Comparison of ENCODE assay signal across 1 cellular context in the genomic region with DNA sequence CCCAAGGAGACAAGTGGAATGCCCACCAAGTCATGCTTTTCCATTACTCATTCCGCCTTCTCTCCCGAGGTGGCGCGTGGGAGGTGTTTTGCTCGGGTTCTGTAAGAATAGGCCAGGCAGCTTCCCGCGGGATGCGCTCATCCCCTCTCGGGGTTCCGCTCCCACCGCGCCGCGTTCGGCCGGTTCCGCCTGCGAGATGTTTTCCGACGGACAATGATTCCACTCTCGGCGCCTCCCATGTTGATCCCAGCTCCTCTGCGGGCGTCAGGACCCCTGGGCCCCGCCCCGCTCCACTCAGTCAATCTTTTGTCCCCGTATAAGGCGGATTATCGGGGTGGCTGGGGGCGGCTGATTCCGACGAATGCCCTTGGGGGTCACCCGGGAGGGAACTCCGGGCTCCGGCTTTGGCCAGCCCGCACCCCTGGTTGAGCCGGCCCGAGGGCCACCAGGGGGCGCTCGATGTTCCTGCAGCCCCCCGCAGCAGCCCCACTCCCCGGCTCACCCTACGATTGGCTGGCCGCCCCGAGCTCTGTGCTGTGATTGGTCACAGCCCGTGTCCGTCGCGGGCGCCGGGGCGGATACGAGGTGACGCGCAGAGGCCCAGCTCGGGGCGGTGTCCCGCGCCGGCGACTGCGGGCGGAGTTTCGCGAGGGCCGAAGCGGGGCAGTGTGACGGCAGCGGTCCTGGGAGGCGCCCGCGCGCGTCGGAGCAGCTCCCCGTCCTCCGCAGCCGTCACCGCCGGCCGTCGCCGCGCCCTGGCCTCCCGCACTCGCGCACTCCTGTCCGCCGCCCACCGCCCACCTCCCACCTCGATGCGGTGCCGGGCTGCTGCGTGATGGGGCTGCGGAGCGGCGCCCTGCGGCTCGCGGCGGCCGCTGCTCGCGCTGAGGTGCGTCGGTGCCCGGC.
TF ChIP-seq lines count a peak whose summit lies in the region.

TSS of gene KIF1B (plus strand) at position 666 of the 906 bp plus-strand sequence. CDS start 21,759 bp downstream, outside the sequence.

TF ChIP-seq in K562, 482 proteins besides CTCF, POLR2A, EP300 and RAD21 (continued from another document and continues in another):
- TF ChIP-seq GMEB1 (CRISPR knock-in tag; IDR thresholded peaks at IDR 0.05): peak; percentile 82
- TF ChIP-seq, protein P1, sequence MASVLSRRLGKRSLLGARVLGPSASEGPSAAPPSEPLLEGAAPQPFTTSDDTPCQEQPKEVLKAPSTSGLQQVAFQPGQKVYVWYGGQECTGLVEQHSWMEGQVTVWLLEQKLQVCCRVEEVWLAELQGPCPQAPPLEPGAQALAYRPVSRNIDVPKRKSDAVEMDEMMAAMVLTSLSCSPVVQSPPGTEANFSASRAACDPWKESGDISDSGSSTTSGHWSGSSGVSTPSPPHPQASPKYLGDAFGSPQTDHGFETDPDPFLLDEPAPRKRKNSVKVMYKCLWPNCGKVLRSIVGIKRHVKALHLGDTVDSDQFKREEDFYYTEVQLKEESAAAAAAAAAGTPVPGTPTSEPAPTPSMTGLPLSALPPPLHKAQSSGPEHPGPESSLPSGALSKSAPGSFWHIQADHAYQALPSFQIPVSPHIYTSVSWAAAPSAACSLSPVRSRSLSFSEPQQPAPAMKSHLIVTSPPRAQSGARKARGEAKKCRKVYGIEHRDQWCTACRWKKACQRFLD (CRISPR knock-in tag; IDR thresholded peaks at IDR 0.05): no peak
- TF ChIP-seq, protein P2, sequence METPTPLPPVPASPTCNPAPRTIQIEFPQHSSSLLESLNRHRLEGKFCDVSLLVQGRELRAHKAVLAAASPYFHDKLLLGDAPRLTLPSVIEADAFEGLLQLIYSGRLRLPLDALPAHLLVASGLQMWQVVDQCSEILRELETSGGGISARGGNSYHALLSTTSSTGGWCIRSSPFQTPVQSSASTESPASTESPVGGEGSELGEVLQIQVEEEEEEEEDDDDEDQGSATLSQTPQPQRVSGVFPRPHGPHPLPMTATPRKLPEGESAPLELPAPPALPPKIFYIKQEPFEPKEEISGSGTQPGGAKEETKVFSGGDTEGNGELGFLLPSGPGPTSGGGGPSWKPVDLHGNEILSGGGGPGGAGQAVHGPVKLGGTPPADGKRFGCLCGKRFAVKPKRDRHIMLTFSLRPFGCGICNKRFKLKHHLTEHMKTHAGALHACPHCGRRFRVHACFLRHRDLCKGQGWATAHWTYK (CRISPR knock-in tag; IDR thresholded peaks at IDR 0.05): 0 out of 2 replicates have a peak, but pooled peaks have one; percentile 68
- TF ChIP-seq FOXJ2 (tag; IDR thresholded peaks at IDR 0.05): no peak
- TF ChIP-seq SIN3A (IDR thresholded peaks at IDR 0.05; ENCODE audit: borderline replicate concordance in 2 of 2, control insufficient read depth in 1 of 2, low read depth in 2 of 2, low read length in 2 of 2): peak; percentile 39 to 61; a peak in 1 of 4 replicates
- TF ChIP-seq PTTG1 (tag; IDR thresholded peaks at IDR 0.05; ENCODE audit: low read depth): no peak
- TF ChIP-seq MYC (IDR thresholded peaks at IDR 0.05; ENCODE audit: low read depth, low read length): peak; percentile 63
- TF ChIP-seq MYC (CRISPR knock-in tag; IDR thresholded peaks at IDR 0.05; ENCODE audit: borderline replicate concordance, low read depth): peak; percentile 83; the same call in 1 of the 2 replicates
- TF ChIP-seq TFAP4 (CRISPR knock-in tag; IDR thresholded peaks at IDR 0.05; ENCODE audit: borderline replicate concordance): peak; percentile 80
- no peak for TF ChIP-seq ZNF212 (CRISPR knock-in tag; IDR thresholded peaks at IDR 0.05)
- no peak for TF ChIP-seq KLF10 (CRISPR knock-in tag; IDR thresholded peaks at IDR 0.05)
- TF ChIP-seq, protein P3, sequence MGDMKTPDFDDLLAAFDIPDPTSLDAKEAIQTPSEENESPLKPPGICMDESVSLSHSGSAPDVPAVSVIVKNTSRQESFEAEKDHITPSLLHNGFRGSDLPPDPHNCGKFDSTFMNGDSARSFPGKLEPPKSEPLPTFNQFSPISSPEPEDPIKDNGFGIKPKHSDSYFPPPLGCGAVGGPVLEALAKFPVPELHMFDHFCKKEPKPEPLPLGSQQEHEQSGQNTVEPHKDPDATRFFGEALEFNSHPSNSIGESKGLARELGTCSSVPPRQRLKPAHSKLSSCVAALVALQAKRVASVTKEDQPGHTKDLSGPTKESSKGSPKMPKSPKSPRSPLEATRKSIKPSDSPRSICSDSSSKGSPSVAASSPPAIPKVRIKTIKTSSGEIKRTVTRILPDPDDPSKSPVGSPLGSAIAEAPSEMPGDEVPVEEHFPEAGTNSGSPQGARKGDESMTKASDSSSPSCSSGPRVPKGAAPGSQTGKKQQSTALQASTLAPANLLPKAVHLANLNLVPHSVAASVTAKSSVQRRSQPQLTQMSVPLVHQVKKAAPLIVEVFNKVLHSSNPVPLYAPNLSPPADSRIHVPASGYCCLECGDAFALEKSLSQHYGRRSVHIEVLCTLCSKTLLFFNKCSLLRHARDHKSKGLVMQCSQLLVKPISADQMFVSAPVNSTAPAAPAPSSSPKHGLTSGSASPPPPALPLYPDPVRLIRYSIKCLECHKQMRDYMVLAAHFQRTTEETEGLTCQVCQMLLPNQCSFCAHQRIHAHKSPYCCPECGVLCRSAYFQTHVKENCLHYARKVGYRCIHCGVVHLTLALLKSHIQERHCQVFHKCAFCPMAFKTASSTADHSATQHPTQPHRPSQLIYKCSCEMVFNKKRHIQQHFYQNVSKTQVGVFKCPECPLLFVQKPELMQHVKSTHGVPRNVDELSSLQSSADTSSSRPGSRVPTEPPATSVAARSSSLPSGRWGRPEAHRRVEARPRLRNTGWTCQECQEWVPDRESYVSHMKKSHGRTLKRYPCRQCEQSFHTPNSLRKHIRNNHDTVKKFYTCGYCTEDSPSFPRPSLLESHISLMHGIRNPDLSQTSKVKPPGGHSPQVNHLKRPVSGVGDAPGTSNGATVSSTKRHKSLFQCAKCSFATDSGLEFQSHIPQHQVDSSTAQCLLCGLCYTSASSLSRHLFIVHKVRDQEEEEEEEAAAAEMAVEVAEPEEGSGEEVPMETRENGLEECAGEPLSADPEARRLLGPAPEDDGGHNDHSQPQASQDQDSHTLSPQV (IDR thresholded peaks at IDR 0.05): no peak
- peak; percentile 99 for TF ChIP-seq ZBTB7A (IDR thresholded peaks at IDR 0.05; ENCODE audit: borderline replicate concordance, control insufficient read depth, low read depth, low read length)
- TF ChIP-seq, protein P4, sequence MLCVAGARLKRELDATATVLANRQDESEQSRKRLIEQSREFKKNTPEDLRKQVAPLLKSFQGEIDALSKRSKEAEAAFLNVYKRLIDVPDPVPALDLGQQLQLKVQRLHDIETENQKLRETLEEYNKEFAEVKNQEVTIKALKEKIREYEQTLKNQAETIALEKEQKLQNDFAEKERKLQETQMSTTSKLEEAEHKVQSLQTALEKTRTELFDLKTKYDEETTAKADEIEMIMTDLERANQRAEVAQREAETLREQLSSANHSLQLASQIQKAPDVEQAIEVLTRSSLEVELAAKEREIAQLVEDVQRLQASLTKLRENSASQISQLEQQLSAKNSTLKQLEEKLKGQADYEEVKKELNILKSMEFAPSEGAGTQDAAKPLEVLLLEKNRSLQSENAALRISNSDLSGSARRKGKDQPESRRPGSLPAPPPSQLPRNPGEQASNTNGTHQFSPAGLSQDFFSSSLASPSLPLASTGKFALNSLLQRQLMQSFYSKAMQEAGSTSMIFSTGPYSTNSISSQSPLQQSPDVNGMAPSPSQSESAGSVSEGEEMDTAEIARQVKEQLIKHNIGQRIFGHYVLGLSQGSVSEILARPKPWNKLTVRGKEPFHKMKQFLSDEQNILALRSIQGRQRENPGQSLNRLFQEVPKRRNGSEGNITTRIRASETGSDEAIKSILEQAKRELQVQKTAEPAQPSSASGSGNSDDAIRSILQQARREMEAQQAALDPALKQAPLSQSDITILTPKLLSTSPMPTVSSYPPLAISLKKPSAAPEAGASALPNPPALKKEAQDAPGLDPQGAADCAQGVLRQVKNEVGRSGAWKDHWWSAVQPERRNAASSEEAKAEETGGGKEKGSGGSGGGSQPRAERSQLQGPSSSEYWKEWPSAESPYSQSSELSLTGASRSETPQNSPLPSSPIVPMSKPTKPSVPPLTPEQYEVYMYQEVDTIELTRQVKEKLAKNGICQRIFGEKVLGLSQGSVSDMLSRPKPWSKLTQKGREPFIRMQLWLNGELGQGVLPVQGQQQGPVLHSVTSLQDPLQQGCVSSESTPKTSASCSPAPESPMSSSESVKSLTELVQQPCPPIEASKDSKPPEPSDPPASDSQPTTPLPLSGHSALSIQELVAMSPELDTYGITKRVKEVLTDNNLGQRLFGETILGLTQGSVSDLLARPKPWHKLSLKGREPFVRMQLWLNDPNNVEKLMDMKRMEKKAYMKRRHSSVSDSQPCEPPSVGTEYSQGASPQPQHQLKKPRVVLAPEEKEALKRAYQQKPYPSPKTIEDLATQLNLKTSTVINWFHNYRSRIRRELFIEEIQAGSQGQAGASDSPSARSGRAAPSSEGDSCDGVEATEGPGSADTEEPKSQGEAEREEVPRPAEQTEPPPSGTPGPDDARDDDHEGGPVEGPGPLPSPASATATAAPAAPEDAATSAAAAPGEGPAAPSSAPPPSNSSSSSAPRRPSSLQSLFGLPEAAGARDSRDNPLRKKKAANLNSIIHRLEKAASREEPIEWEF (CRISPR knock-in tag; IDR thresholded peaks at IDR 0.05): no peak
- TF ChIP-seq SMAD1 (IDR thresholded peaks at IDR 0.05; ENCODE audit: low read depth, low read length, partially characterized antibody): peak; percentile 51
- no peak for TF ChIP-seq ARNT (IDR thresholded peaks at IDR 0.05)
- TF ChIP-seq NRF1 (conservative IDR thresholded peaks at IDR 0.05 in 1 of 2, IDR thresholded peaks at IDR 0.05 in 1 of 2): peak; percentile 85 to 88
- peak; percentile 76; the same call in 1 of the 2 replicates for TF ChIP-seq BCOR (IDR thresholded peaks at IDR 0.05)
- TF ChIP-seq TEAD4 (IDR thresholded peaks at IDR 0.05; ENCODE audit: low read length): no peak
- no peak for TF ChIP-seq TEAD4 (CRISPR knock-in tag; IDR thresholded peaks at IDR 0.05; ENCODE audit: borderline replicate concordance)
- no peak for TF ChIP-seq CEBPB (tag; IDR thresholded peaks at IDR 0.05)
- 0 out of 2 replicates have a peak, but pooled peaks have one; percentile 25 for TF ChIP-seq FOXK1 (CRISPR knock-in tag; IDR thresholded peaks at IDR 0.05; ENCODE audit: borderline replicate concordance)
- peak; percentile 14; the same call in 1 of the 2 replicates for TF ChIP-seq ZNF239 (CRISPR knock-in tag; IDR thresholded peaks at IDR 0.05)
- TF ChIP-seq CBX8 (IDR thresholded peaks at IDR 0.05; ENCODE audit: borderline replicate concordance, extremely low read depth, low read depth, low read length, poor library complexity, severe bottlenecking): no peak
- TF ChIP-seq COPS2 (conservative IDR thresholded peaks at IDR 0.05): no peak
- TF ChIP-seq FOXA1 (IDR thresholded peaks at IDR 0.05; ENCODE audit: borderline replicate concordance): no peak
